In genomic region chr6:158707120-158707519, GRCh38 we compare ENCODE assay signal across 12 cellular contexts. TPM values are rescaled to one million over a fixed set of nuclear protein-coding genes. Genes with fewer than 3 reads are reported as not detected.
DNase-seq lines count a peak whose midpoint lies in the region; ATAC-seq and TF ChIP-seq lines count a peak whose summit lies in the region.
"Had no signal": no experiment of that assay in that cellular context is flagged by ENCODE, and none has a peak within 500 bp of the region (broad histone marks: within the 10 kb centered on the region; RNA-seq: fewer than 3 reads in every experiment).

No MANE protein-coding gene starts in this region.

- H3K9me3 Mint-ChIP-seq in mesothelial cell of epicardium = no peaks in the 10 kb centered on the region
- H3K9me3 Mint-ChIP-seq: natural killer cell treated with Interleukin-12 subunit alpha and Interleukin-12 subunit beta and Interleukin-15 and Interleukin-18, amount 100 ng/mL, for 72 hours had no signal

- TF ChIP-seq CTCF in AG04450 (IDR thresholded peaks at IDR 0.05; ENCODE audit: low read depth, low read length) (no peak), mesothelial cell of epicardium (IDR thresholded peaks at IDR 0.05; ENCODE audit: unreplicated experiment) (no peak)

- no peaks in the 10 kb centered on the region for H3K27me3 Mint-ChIP-seq in mesothelial cell of epicardium (ENCODE audit: low read depth)
- H3K27me3 Mint-ChIP-seq: natural killer cell treated with Interleukin-12 subunit alpha and Interleukin-12 subunit beta and Interleukin-15 and Interleukin-18, amount 100 ng/mL, for 72 hours had no signal

- H3K36me3 Mint-ChIP-seq in mesothelial cell of epicardium = peaks cover 1% of the 10 kb centered on the region

- POLR2A ChIA-PET in AG04450 (lab: Yijun Ruan, JAX) = interaction anchor here (0.7 kb wide), 1 partner anchor 266 kb away, joined by 4 read pairs; no protein-coding TSS in a partner anchor

- DNase-seq in AG04450 (ENCODE audit: low read depth, low spot score) (no peak), NCI-H460 (ENCODE audit: extremely low read depth, low read depth) (peak; percentile 6), epithelial cell of prostate (ENCODE audit: low read depth, low spot score) (no peak), mesothelial cell of epicardium (ENCODE audit: low spot score in 2 of 2, unreplicated experiment in 2 of 2) (peak in 1 of 2 experiments; percentile 56), NCI-H748 (lab: John Stamatoyannopoulos, UW; ENCODE audit: unreplicated experiment) (no peak), GM19240 (ENCODE audit: insufficient read length, low spot score) (no peak)
- no peak for DNase-seq in activated T-cell treated with anti-CD3 and anti-CD28 coated beads, Interleukin-2, amount 50 U/mL, for 48 hours
- DNase-seq: T-helper 9 cell had no signal

- H3K4me3 ChIP-seq in AG04450 (ENCODE audit: low read depth, low read length) = peak overlapping the region; percentile 31
- H3K4me3 ChIP-seq: BLaER1 treated with 17β-estradiol and CSF1 and Interleukin-3, amounts not matched to agents 10 nM and 100 nM had no signal

- H3K27ac ChIP-seq in AG04450 (ENCODE audit: low read depth, low read length) (peak overlapping the region; percentile 57), epithelial cell of prostate (peak overlapping the region; percentile 37)
- H3K27ac ChIP-seq: BLaER1 treated with 17β-estradiol and CSF1 and Interleukin-3, amounts not matched to agents 10 nM and 100 nM had no signal

- no peaks in the 10 kb centered on the region for H3K9me3 ChIP-seq in AG04450 (ENCODE audit: control insufficient read depth, insufficient read depth, low read length)
- H3K9me3 ChIP-seq: BLaER1 treated with 17β-estradiol and CSF1 and Interleukin-3, amounts not matched to agents 10 nM and 100 nM had no signal

- CTCF ChIA-PET in AG04450 (lab: Charles Lee) = interaction anchor here (0.5 to 6.1 kb wide), 21 partner anchors 9 to 552 kb away, joined by 3 to 57 read pairs (median 5); no protein-coding TSS in a partner anchor

- H3K27me3 ChIP-seq in AG04450 (ENCODE audit: control insufficient read depth, insufficient read depth, low read length) = no peaks in the 10 kb centered on the region
- H3K27me3 ChIP-seq: BLaER1 treated with 17β-estradiol and CSF1 and Interleukin-3, amounts not matched to agents 10 nM and 100 nM had no signal

- peak overlapping the region; percentile 24 for H3K4me3 Mint-ChIP-seq in mesothelial cell of epicardium
- H3K4me3 Mint-ChIP-seq: brain; natural killer cell treated with Interleukin-12 subunit alpha and Interleukin-12 subunit beta and Interleukin-15 and Interleukin-18, amount 100 ng/mL, for 72 hours had no signal

- peaks cover 39% of the 10 kb centered on the region for H3K4me1 Mint-ChIP-seq in mesothelial cell of epicardium

- peak overlapping the region; percentile 98 for H3K27ac Mint-ChIP-seq in mesothelial cell of epicardium

- ATAC-seq in GM18858 (IDR thresholded peaks at IDR 0.05; ENCODE audit: unreplicated experiment) = no peak
- ATAC-seq: natural killer cell treated with Interleukin-12 subunit alpha and Interleukin-12 subunit beta and Interleukin-15 and Interleukin-18, amount 100 ng/mL, for 72 hours had no signal

RNA-seq across cellular contexts. Expression of gene SYTL3, which starts 57.3 kb away (rescaled TPM):
- 1.6 TPM in 2 replicates for polyA plus RNA-seq in AG04450 (2011; rRNA removed)
- 1.6 and 2.0 TPM in 2 replicates for polyA minus RNA-seq in AG04450 (2011; rRNA and poly(A)+ RNA removed)
- total RNA-seq in NCI-H460 (2014; rRNA removed; shearing (Covaris generic)) = 0.46 and 0.52 TPM in 2 replicates
- polyA plus RNA-seq in NCI-H460 (2014; cell fraction: nucleus; rRNA removed) = 0.47 TPM in 1 of 2 replicates, not detected in the other
- total RNA-seq in mesothelial cell of epicardium = 5.4 to 6.1 TPM (median 5.5 TPM) in 3 replicates
